1 cellular context compared by ENCODE assay signal in the genomic region with DNA sequence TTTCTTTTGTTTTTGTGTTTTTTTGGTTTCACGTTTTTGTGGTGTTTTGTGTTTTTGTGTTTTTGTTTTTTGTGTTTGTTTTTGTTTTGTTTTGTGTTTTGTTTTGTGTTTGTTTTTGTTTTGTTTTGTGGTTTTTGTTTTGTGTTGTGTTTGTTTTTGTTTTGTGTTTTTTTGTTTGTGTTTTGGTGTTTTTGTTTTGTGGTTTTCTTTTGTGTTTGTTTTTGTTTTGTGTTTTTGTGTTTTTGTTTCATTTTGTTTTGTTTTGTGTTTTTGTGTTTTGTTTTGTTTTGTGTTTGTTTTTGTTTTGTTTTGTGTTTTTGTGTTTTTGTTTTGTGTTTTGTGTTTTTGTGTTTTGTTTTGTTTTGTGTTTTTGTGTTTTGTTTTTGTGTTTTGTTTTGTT.
TF ChIP-seq lines count a peak whose summit lies in the region.

No MANE protein-coding gene starts in this region.

TF ChIP-seq in HepG2, 621 proteins besides CTCF, POLR2A, EP300 and RAD21:
- TF ChIP-seq POLR2G (IDR thresholded peaks at IDR 0.05; ENCODE audit: low read depth, low read length), result no peak
- TF ChIP-seq CBX5 (CRISPR knock-in tag; IDR thresholded peaks at IDR 0.05; ENCODE audit: borderline replicate concordance), result no peak
- TF ChIP-seq, protein P1, sequence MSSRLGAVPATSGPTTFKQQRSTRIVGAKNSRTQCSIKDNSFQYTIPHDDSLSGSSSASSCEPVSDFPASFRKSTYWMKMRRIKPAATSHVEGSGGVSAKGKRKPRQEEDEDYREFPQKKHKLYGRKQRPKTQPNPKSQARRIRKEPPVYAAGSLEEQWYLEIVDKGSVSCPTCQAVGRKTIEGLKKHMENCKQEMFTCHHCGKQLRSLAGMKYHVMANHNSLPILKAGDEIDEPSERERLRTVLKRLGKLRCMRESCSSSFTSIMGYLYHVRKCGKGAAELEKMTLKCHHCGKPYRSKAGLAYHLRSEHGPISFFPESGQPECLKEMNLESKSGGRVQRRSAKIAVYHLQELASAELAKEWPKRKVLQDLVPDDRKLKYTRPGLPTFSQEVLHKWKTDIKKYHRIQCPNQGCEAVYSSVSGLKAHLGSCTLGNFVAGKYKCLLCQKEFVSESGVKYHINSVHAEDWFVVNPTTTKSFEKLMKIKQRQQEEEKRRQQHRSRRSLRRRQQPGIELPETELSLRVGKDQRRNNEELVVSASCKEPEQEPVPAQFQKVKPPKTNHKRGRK (CRISPR knock-in tag; IDR thresholded peaks at IDR 0.05), result peak; percentile 75; the same call in 1 of the 2 replicates
- TF ChIP-seq PCBP1 (IDR thresholded peaks at IDR 0.05; ENCODE audit: borderline replicate concordance, low read depth, low read length), result no peak
- TF ChIP-seq FOXP1 (IDR thresholded peaks at IDR 0.05), result peak; percentile 89; the same call in 1 of the 2 replicates
- TF ChIP-seq FOXP1 (CRISPR knock-in tag; IDR thresholded peaks at IDR 0.05), result no peak
- no peak for TF ChIP-seq MXI1 (IDR thresholded peaks at IDR 0.05; ENCODE audit: borderline replicate concordance, low read depth, low read length)
- TF ChIP-seq KLF12 (CRISPR knock-in tag; IDR thresholded peaks at IDR 0.05; ENCODE audit: borderline replicate concordance), result no peak
- no peak for TF ChIP-seq MIER3 (CRISPR knock-in tag; IDR thresholded peaks at IDR 0.05; ENCODE audit: borderline replicate concordance)
- no peak for TF ChIP-seq PAWR (CRISPR knock-in tag; IDR thresholded peaks at IDR 0.05; ENCODE audit: borderline replicate concordance)
- no peak for TF ChIP-seq NR1H2 (CRISPR knock-in tag; IDR thresholded peaks at IDR 0.05; ENCODE audit: borderline replicate concordance, low read depth)
- TF ChIP-seq, protein P2, sequence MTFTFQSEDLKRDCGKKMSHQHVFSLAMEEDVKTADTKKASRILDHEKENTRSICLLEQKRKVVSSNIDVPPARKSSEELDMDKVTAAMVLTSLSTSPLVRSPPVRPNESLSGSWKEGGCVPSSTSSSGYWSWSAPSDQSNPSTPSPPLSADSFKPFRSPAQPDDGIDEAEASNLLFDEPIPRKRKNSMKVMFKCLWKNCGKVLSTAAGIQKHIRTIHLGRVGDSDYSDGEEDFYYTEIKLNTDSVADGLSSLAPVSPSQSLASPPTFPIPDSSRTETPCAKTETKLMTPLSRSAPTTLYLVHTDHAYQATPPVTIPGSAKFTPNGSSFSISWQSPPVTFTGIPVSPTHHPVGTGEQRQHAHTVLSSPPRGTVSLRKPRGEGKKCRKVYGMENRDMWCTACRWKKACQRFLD (CRISPR knock-in tag; IDR thresholded peaks at IDR 0.05; ENCODE audit: borderline replicate concordance), result no peak
